In genomic region chr15:82832601-82833209, GRCh38 we compare ENCODE assay signal across 9 cellular contexts. TPM values are rescaled to one million over a fixed set of nuclear protein-coding genes. Genes with fewer than 3 reads are reported as not detected.
DNase-seq lines count a peak whose midpoint lies in the region; ATAC-seq lines count a peak whose summit lies in the region.
"Had no signal": no experiment of that assay in that cellular context is flagged by ENCODE, and none has a peak within 500 bp of the region (broad histone marks: within the 10 kb centered on the region; RNA-seq: fewer than 3 reads in every experiment).

No MANE protein-coding gene starts in this region.

- peak overlapping the region; percentile 63 for H3K4me2 ChIP-seq in skeletal muscle satellite cell (ENCODE audit: low read length)

- peak overlapping the region; percentile 81 for H3K27ac Mint-ChIP-seq in dendritic cell treated with granulocyte-macrophage colony-stimulating factor and Interleukin-4, amounts not matched to agents 40 ng/mL and 50 ng/mL, for 4 days

- H3K4me3 ChIP-seq in skeletal muscle satellite cell (ENCODE audit: low read length) = peak overlapping the region; percentile 20
- H3K4me3 ChIP-seq: heart left ventricle had no signal

- H3K36me3 Mint-ChIP-seq in dendritic cell treated with granulocyte-macrophage colony-stimulating factor and Interleukin-4, amounts not matched to agents 40 ng/mL and 50 ng/mL, for 4 days (ENCODE audit: low read depth) = peaks cover 94% of the 10 kb centered on the region

- H3K9me3 ChIP-seq in skeletal muscle satellite cell (replicated peaks; ENCODE audit: low read length) = no peaks in the 10 kb centered on the region
- H3K9me3 ChIP-seq: heart left ventricle had no signal

- no peak overlapping the region for H3K4me3 Mint-ChIP-seq in dendritic cell treated with granulocyte-macrophage colony-stimulating factor and Interleukin-4, amounts not matched to agents 40 ng/mL and 50 ng/mL, for 4 days

- H3K4me1 ChIP-seq in skeletal muscle satellite cell (ENCODE audit: control insufficient read depth, insufficient read depth, low read length) = peaks cover 23% of the 10 kb centered on the region

- no peaks in the 10 kb centered on the region for H3K9me3 Mint-ChIP-seq in dendritic cell treated with granulocyte-macrophage colony-stimulating factor and Interleukin-4, amounts not matched to agents 40 ng/mL and 50 ng/mL, for 4 days

- no peaks in the 10 kb centered on the region for H3K27me3 ChIP-seq in skeletal muscle satellite cell (ENCODE audit: control insufficient read depth, insufficient read depth, low read length)
- H3K27me3 ChIP-seq: heart left ventricle had no signal

- DNase-seq in A172 (ENCODE audit: low spot score) (peak; percentile 87), SIG-M5 treated with dmso at 0.1 percent for 504 hours (lab: John Stamatoyannopoulos, UW; ENCODE audit: unreplicated experiment) (peak; percentile 78), left colon (no peak), inferior parietal cortex (ENCODE audit: extremely low spot score) (no peak)
- DNase-seq: heart left ventricle had no signal

- H3K4me1 Mint-ChIP-seq in dendritic cell treated with granulocyte-macrophage colony-stimulating factor and Interleukin-4, amounts not matched to agents 40 ng/mL and 50 ng/mL, for 4 days (ENCODE audit: low read depth) = peaks cover 45% of the 10 kb centered on the region

- peak overlapping the region; percentile 29 for H3K9ac ChIP-seq in skeletal muscle satellite cell (ENCODE audit: low read depth, low read length)

- no peaks in the 10 kb centered on the region for H3K27me3 Mint-ChIP-seq in dendritic cell treated with granulocyte-macrophage colony-stimulating factor and Interleukin-4, amounts not matched to agents 40 ng/mL and 50 ng/mL, for 4 days

- intact Hi-C loops in dendritic cell treated with granulocyte-macrophage colony-stimulating factor and Interleukin-4, amounts not matched to agents 40 ng/mL and 50 ng/mL, for 4 days (cut with micrococcal nuclease) = loop anchor here (5.0 kb wide), 1 partner anchor 170 kb away; no protein-coding TSS in a partner anchor
- intact Hi-C loops in left colon (cut with DNase I, micrococcal nuclease) = no loop called here

- ATAC-seq in GM18867 (IDR thresholded peaks at IDR 0.05; ENCODE audit: unreplicated experiment) (peak; percentile 91), HG03045 (IDR thresholded peaks at IDR 0.05; ENCODE audit: unreplicated experiment) (peak; percentile 68), left colon (no peak)

- peaks cover 80% of the 10 kb centered on the region for H3K36me3 ChIP-seq in skeletal muscle satellite cell (ENCODE audit: insufficient read depth, low read length)

RNA-seq across cellular contexts. Expression of gene WHAMM, which starts 23.3 kb away (rescaled TPM):
- total RNA-seq in A172 (2014; rRNA removed; shearing (Covaris generic)) = 4.7 and 6.3 TPM in 2 replicates
- 3.9 and 4.1 TPM in 2 replicates for total RNA-seq in skeletal muscle satellite cell (2012; rRNA removed)
- total RNA-seq in left colon = 10 to 100 TPM in 1 of 2 donors, 1 to 10 TPM in 1; 9.1 to 11.3 TPM

RNA-seq across cellular contexts. Expression of gene FSD2, which starts 26.8 kb away (rescaled TPM):
- not detected in 2 replicates for total RNA-seq in A172 (2014; rRNA removed; shearing (Covaris generic))
- not detected in 2 replicates for total RNA-seq in skeletal muscle satellite cell (2012; rRNA removed)
- total RNA-seq in left colon = not detected

Comparison
In these comparisons a context has a peak if more than half of its experiments do, and no peak if none do; other contexts are left out.
1. DNase-seq: peak in A172 (single experiment) and SIG-M5 treated with dmso at 0.1 percent for 504 hours (single experiment); none in left colon (0 of 2) and inferior parietal cortex (single experiment).